24 cellular contexts compared by ENCODE assay signal in the genomic region with DNA sequence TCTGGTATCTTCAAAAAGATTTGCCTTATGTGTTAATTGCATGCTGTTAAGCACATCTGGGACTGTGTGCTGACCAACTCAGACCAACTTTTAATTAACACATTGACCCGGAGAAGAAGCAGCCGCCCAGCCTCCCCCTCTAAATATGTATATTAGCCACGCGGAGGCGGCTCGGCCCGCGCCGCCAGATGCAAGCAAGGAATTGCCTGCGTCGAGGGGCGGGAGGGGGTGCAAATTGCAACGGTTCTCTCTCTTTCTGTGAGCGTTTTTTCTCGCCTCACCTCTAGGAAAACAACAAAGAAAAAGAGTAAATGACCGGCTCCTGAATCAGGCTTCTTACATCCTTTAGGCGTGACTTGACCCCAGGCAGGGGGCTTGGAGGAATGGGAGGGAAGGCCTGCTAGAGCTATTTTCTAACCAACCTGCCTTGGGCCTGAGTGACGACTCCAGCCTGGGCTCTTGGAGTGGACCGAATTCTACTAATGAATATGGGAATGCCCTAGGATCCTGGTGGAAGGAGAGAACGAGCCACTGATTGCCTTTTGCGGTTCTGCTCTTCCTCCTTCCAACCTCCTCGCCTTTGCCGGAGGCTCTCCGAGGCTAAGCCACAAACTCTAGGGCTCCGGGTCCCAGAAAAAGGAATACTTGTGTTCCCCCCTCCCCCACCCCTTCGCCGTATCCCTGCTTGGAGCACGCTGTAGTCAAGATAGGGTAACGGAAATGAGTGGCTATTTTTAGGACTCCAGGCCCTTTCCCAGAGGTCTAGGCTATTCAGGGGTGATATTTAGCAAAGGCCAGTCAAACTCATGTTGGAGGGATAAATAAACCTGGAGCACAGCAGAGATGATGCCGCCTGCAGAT.
DNase-seq lines count a peak whose midpoint lies in the region; FAIRE-seq and TF ChIP-seq lines count a peak whose summit lies in the region.
"Had no signal": no experiment of that assay in that cellular context is flagged by ENCODE, and none has a peak within 500 bp of the region (broad histone marks: within the 10 kb centered on the region; RNA-seq: fewer than 3 reads in every experiment).

No MANE protein-coding gene starts in this region.

- H3K27me3 ChIP-seq in HUES48 (ENCODE audit: control insufficient read depth, insufficient read depth, low read length) (peaks cover 83% of the 10 kb centered on the region), keratinocyte (ENCODE audit: control insufficient read depth, extremely low read depth, insufficient read depth, low read length) (peaks cover 69% of the 10 kb centered on the region), trophoblast cell (ENCODE audit: insufficient read depth, low read length) (peaks cover 55% of the 10 kb centered on the region), BE2C (peaks cover 18% of the 10 kb centered on the region)

- H3K4me3 ChIP-seq in HUES48 (ENCODE audit: low read depth, low read length) = peak overlapping the region; percentile 55
- H3K4me3 ChIP-seq in keratinocyte (ENCODE audit: control insufficient read depth in 2 of 3, extremely low read depth in 1 of 3, insufficient read depth in 2 of 3, low read depth in 1 of 3, low read length in 3 of 3) = no peak overlapping the region
- no peak overlapping the region for H3K4me3 ChIP-seq in trophoblast cell (ENCODE audit: low read depth, low read length)
- no peak overlapping the region for H3K4me3 ChIP-seq in BE2C (ENCODE audit: low read depth, low read length)
- H3K4me3 ChIP-seq: skin epidermis had no signal

- H3K79me2 ChIP-seq in keratinocyte (ENCODE audit: control insufficient read depth, insufficient read depth, low read length) (no peaks in the 10 kb centered on the region), trophoblast cell (ENCODE audit: control insufficient read depth, insufficient read depth, low read length, poor library complexity) (no peaks in the 10 kb centered on the region)

- no peak overlapping the region for H4K12ac ChIP-seq in trophoblast cell (ENCODE audit: low read depth, low read length)

- no peak overlapping the region for H2BK120ac ChIP-seq in trophoblast cell (ENCODE audit: insufficient read depth, low read length, poor library complexity)

- H3K4me3 Mint-ChIP-seq in glutamatergic neuron (ENCODE audit: unreplicated experiment) = peak overlapping the region; percentile 83
- H3K4me3 Mint-ChIP-seq: activated CD4-positive, alpha-beta memory T cell treated with anti-CD3 and anti-CD28 coated beads, Interleukin-2, amount 10 ng/mL, durations not matched to agents 7 days and 5 days; activated naive CD8-positive, alpha-beta T cell treated with anti-CD3 and anti-CD28 coated beads, Interleukin-2, amount 50 U/mL, for 24 hours; activated T-helper 1 cell treated with anti-CD3 and anti-CD28 coated beads, Interleukin-12 subunit alpha, Interleukin-12 subunit beta, Interleukin-2, Interleukin-4 antibody, amounts not matched to agents 30 ng/mL and 10 ng/mL and 1 ng/mL, durations not matched to agents 14 hours and 24 hours and 36 hours; CD8-positive, alpha-beta memory T cell; memory B cell; T-helper 1 cell treated with Interleukin-12 subunit alpha and Interleukin-12 subunit beta and Interleukin-4 antibody, amounts not matched to agents 30 μg/mL and 1 μg/mL, for 36 hours had no signal

- no peak overlapping the region for H2AK5ac ChIP-seq in trophoblast cell (ENCODE audit: low read length)

- no peak overlapping the region for H2AFZ ChIP-seq in keratinocyte (ENCODE audit: control insufficient read depth, low read length)
- no peak overlapping the region for H2AFZ ChIP-seq in trophoblast cell (ENCODE audit: insufficient read depth, low read length, poor library complexity)

- dilution Hi-C loops in keratinocyte (cut with MboI; ENCODE audit: extremely low pct_ligation_motif_present, low sequenced_read_pairs) = no loop called here

- H2BK12ac ChIP-seq in trophoblast cell (ENCODE audit: low read length) = no peak overlapping the region

- no peak overlapping the region for H3K9ac ChIP-seq in HUES48 (ENCODE audit: low read depth, low read length)
- no peak overlapping the region for H3K9ac ChIP-seq in keratinocyte (ENCODE audit: control insufficient read depth, extremely low read depth, insufficient read depth, low read length)
- no peak overlapping the region for H3K9ac ChIP-seq in trophoblast cell (ENCODE audit: low read length)

- H4K91ac ChIP-seq in trophoblast cell (ENCODE audit: low read depth, low read length) = no peak overlapping the region

- no peak for TF ChIP-seq CTCF in glutamatergic neuron (IDR thresholded peaks at IDR 0.05; ENCODE audit: partially characterized antibody, unreplicated experiment)
- no peak for TF ChIP-seq CTCF in keratinocyte (optimal IDR thresholded peaks at IDR 0.05 in 1 of 3, IDR thresholded peaks at IDR 0.05 in 1 of 3, conservative IDR thresholded peaks at IDR 0.05 in 1 of 3; ENCODE audit: extremely low read depth in 1 of 3, insufficient read depth in 2 of 3, low read length in 3 of 3)
- TF ChIP-seq CTCF in BE2C (IDR thresholded peaks at IDR 0.05; ENCODE audit: low read depth, low read length) = no peak

- H2BK5ac ChIP-seq in trophoblast cell (ENCODE audit: low read depth, low read length, poor library complexity) = no peak overlapping the region

- no peaks in the 10 kb centered on the region for H3K36me3 ChIP-seq in HUES48 (ENCODE audit: control insufficient read depth, insufficient read depth, low read length)
- H3K36me3 ChIP-seq in keratinocyte (ENCODE audit: control insufficient read depth in 2 of 2, extremely low read depth in 1 of 2, insufficient read depth in 2 of 2, low read length in 2 of 2) = no peaks in the 10 kb centered on the region
- no peaks in the 10 kb centered on the region for H3K36me3 ChIP-seq in trophoblast cell (ENCODE audit: control insufficient read depth in 1 of 2, insufficient read depth in 2 of 2, low read length in 2 of 2)
- no peaks in the 10 kb centered on the region for H3K36me3 ChIP-seq in BE2C
- H3K36me3 ChIP-seq: suprapubic skin, WERI-Rb-1 had no signal

- no peak overlapping the region for H3K18ac ChIP-seq in trophoblast cell (ENCODE audit: low read length)

- H3K27ac ChIP-seq in HUES48 (ENCODE audit: low read depth, low read length) = no peak overlapping the region
- no peak overlapping the region for H3K27ac ChIP-seq in keratinocyte (ENCODE audit: control insufficient read depth, insufficient read depth, low read length)
- H3K27ac ChIP-seq in trophoblast cell (ENCODE audit: low read depth, low read length) = no peak overlapping the region
- H3K27ac ChIP-seq: skin epidermis, suprapubic skin, WERI-Rb-1 had no signal

- H4K8ac ChIP-seq in trophoblast cell (ENCODE audit: low read depth, low read length) = no peak overlapping the region

- no peaks in the 10 kb centered on the region for H3K79me1 ChIP-seq in trophoblast cell (ENCODE audit: low read length)

- H4K20me1 ChIP-seq in keratinocyte (ENCODE audit: control insufficient read depth, extremely low read depth, insufficient read depth, low read length) = no peaks in the 10 kb centered on the region

- DNase-seq in glutamatergic neuron (peak; percentile 50), keratinocyte (ENCODE audit: low read depth, low spot score) (no peak), trophoblast cell (no peak), BE2C (no peak), pons (ENCODE audit: low spot score) (no peak), HUDEP-2 (lab: John Stamatoyannopoulos, UW; ENCODE audit: unreplicated experiment in 76 of 76) (no peak), AG08396 (ENCODE audit: low spot score) (no peak)
- DNase-seq: activated CD4-positive, alpha-beta memory T cell treated with anti-CD3 and anti-CD28 coated beads, Interleukin-2, amount 10 ng/mL, durations not matched to agents 7 days and 5 days; activated naive CD8-positive, alpha-beta T cell treated with anti-CD3 and anti-CD28 coated beads, Interleukin-2, amount 50 U/mL, for 24 hours; CD8-positive, alpha-beta memory T cell; effector CD8-positive, alpha-beta T cell; hippocampal formation; NCI-H2029 treated with DMSO at 0.1 percent for 48 hours; NCI-H510A treated with DMSO at 0.1 percent for 48 hours; SHP77 treated with DMSO at 0.1 percent for 48 hours; stimulated activated CD4-positive, alpha-beta T cell treated with anti-CD3 and anti-CD28 coated beads, Interleukin-4, amount 100 ng/mL, for 4 hours; stimulated activated CD8-positive, alpha-beta memory T cell treated with anti-CD3 and anti-CD28 coated beads, Interleukin-4, amount 100 ng/mL, for 48 hours; WERI-Rb-1 had no signal

- WGBS in trophoblast cell (ENCODE audit: extremely low coverage, insufficient coverage, insufficient read length) = no CpG with 5 or more reads among the region's 30 CpGs

- no peaks in the 10 kb centered on the region for H3K9me1 ChIP-seq in keratinocyte (ENCODE audit: control insufficient read depth, extremely low read depth, insufficient read depth, low read length)

- peaks cover 56% of the 10 kb centered on the region for H3K4me1 ChIP-seq in HUES48 (ENCODE audit: control insufficient read depth, insufficient read depth, low read length)
- H3K4me1 ChIP-seq in keratinocyte (ENCODE audit: control insufficient read depth, extremely low read depth, insufficient read depth, low read length) = peaks cover 7% of the 10 kb centered on the region
- H3K4me1 ChIP-seq in trophoblast cell (ENCODE audit: control insufficient read depth in 1 of 2, insufficient read depth in 2 of 2, low read length in 2 of 2) = peaks cover 4 to 8% of the 10 kb centered on the region in 2 experiments
- no peaks in the 10 kb centered on the region for H3K4me1 ChIP-seq in BE2C

- no peak overlapping the region for H3K27ac Mint-ChIP-seq in glutamatergic neuron (ENCODE audit: unreplicated experiment)
- H3K27ac Mint-ChIP-seq: activated CD4-positive, alpha-beta memory T cell treated with anti-CD3 and anti-CD28 coated beads, Interleukin-2, amount 10 ng/mL, durations not matched to agents 7 days and 5 days; activated naive CD8-positive, alpha-beta T cell treated with anti-CD3 and anti-CD28 coated beads, Interleukin-2, amount 50 U/mL, for 24 hours; activated T-helper 1 cell treated with anti-CD3 and anti-CD28 coated beads, Interleukin-12 subunit alpha, Interleukin-12 subunit beta, Interleukin-2, Interleukin-4 antibody, amounts not matched to agents 30 ng/mL and 10 ng/mL and 1 ng/mL, durations not matched to agents 14 hours and 24 hours and 36 hours; CD8-positive, alpha-beta memory T cell; memory B cell; T-helper 1 cell treated with Interleukin-12 subunit alpha and Interleukin-12 subunit beta and Interleukin-4 antibody, amounts not matched to agents 30 μg/mL and 1 μg/mL, for 36 hours had no signal

- no peak overlapping the region for H3K14ac ChIP-seq in trophoblast cell (ENCODE audit: low read length)

- H3K27me3 Mint-ChIP-seq in glutamatergic neuron (ENCODE audit: unreplicated experiment) = peaks cover 29% of the 10 kb centered on the region

- H3K9me3 ChIP-seq in HUES48 (ENCODE audit: control insufficient read depth, insufficient read depth, low read length) (no peaks in the 10 kb centered on the region), keratinocyte (ENCODE audit: control insufficient read depth, low read depth, low read length) (no peaks in the 10 kb centered on the region), trophoblast cell (ENCODE audit: insufficient read depth, low read depth, low read length) (peaks cover 12% of the 10 kb centered on the region), BE2C (no peaks in the 10 kb centered on the region)

- H3K9me3 Mint-ChIP-seq in glutamatergic neuron (ENCODE audit: unreplicated experiment) = peaks cover 5% of the 10 kb centered on the region

- peaks cover 5% of the 10 kb centered on the region for H3K36me3 Mint-ChIP-seq in glutamatergic neuron (ENCODE audit: unreplicated experiment)
- H3K36me3 Mint-ChIP-seq: memory B cell had no signal

- peaks cover 9% of the 10 kb centered on the region for H3K4me1 Mint-ChIP-seq in glutamatergic neuron (ENCODE audit: low read depth, unreplicated experiment)

- H3K4me2 ChIP-seq in keratinocyte (ENCODE audit: control insufficient read depth, extremely low read depth, insufficient read depth, low read depth, low read length) = peak overlapping the region; percentile 10
- H3K4me2 ChIP-seq in trophoblast cell (ENCODE audit: low read length) = peak overlapping the region; percentile 30

- FAIRE-seq in keratinocyte (lab: Jason Lieb, UNC) = no peak

- H3K23ac ChIP-seq in trophoblast cell (ENCODE audit: low read length) = no peak overlapping the region

- H3K4ac ChIP-seq in trophoblast cell (ENCODE audit: low read depth, low read length) = no peak overlapping the region
